In the genomic region with DNA sequence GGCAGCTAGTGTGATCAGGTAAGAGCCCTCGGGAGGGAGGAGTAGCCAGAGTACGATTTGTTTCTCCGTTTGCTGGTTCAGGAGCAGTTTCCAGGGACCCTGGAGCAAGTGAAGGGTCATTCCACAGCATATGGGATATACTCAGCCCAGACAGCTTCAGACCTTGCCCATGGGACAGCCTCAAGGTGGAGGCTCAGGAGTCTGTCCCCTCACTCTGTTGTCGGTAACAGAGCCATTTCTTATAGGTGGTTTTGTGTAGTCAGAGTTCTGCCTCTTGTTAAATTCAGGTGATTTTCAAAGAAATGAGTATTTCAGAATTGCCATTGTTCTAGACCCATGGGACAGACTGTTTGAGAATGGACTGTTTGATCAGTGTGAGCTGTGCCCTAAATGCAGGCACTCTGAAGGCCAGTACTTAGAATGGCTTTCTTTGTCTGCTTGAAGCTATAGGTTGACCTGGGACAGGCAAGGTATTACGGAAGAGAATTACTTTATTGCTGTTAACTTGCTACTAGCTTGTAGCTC, we compare ENCODE assay signal across 21 cellular contexts.
"Had no signal": no experiment of that assay in that cellular context is flagged by ENCODE, and none has a peak within 500 bp of the region (broad histone marks: within the 10 kb centered on the region; RNA-seq: fewer than 3 reads in every experiment).

No MANE protein-coding gene starts in this region.

- H3K9me3 ChIP-seq: adrenal gland, breast epithelium, heart right ventricle, lower lobe of right lung, neutrophil, pancreas, suprapubic skin, transverse colon, uterus had no signal

- H3K4me1 ChIP-seq: breast epithelium, lower lobe of right lung, pancreas, uterus had no signal

- ATAC-seq: activated T-helper 17 cell treated with anti-CD3 and anti-CD28 coated beads, Interleukin-2, amount 50 U/mL, for 72 hours; heart right ventricle; left lobe of liver; lower lobe of right lung; natural killer cell; pancreas; right cardiac atrium; stimulated activated effector memory CD8-positive, alpha-beta T cell treated with anti-CD3 and anti-CD28 coated beads, Interleukin-12 subunit alpha, Interleukin-12 subunit beta, amount 100 ng/mL, for 72 hours; stimulated activated naive CD8-positive, alpha-beta T cell treated with anti-CD3 and anti-CD28 coated beads, Interleukin-15, amount 100 ng/mL, for 72 hours; WTC11 had no signal

- H3K4me3 ChIP-seq: adrenal gland, breast epithelium, heart right ventricle, lower lobe of right lung, pancreas, suprapubic skin, transverse colon, uterus had no signal

- H3K27ac ChIP-seq: adrenal gland, breast epithelium, heart right ventricle, lower lobe of right lung, neutrophil, pancreas, suprapubic skin, uterus had no signal

- H3K36me3 ChIP-seq: adrenal gland, breast epithelium, lower lobe of right lung, neutrophil, pancreas, suprapubic skin, transverse colon, uterus had no signal

- DNase-seq: activated naive CD4-positive, alpha-beta T cell; activated T-cell treated with anti-CD3 and anti-CD28 coated beads, Interleukin-2, amount 50 U/mL, for 1 hour; adrenal gland; effector CD4-positive, alpha-beta T cell; heart right ventricle; lower lobe of right lung; natural killer cell; pancreas; right cardiac atrium; stimulated activated CD4-positive, alpha-beta T cell treated with anti-CD3 and anti-CD28 coated beads, Interleukin-2, amount 100 ng/mL, for 24 hours; stimulated activated naive CD8-positive, alpha-beta T cell treated with anti-CD3 and anti-CD28 coated beads, Interleukin-15, amount 100 ng/mL, for 72 hours; T1000; transverse colon; uterus had no signal
